ENCODE assay signal across 16 cellular contexts in the genomic region with DNA sequence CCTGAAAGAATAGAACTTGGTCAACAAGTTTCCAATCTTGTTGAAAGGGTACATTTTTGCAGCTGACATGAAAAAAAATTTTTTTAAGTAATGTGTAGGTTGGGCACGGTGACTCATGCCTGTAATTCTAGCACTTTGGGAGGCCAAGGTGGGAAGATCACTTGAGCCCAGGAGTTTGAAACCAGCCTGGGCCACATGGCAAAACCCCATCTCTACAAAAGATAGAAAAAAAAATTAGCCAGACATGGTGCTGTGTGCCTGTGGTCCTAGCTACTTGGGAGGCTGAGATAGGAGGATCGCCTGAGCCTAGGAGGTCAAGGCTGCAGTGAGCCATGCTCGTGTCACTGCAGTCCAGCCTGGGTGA. TPM values are rescaled to one million over a fixed set of nuclear protein-coding genes. Genes with fewer than 3 reads are reported as not detected.
DNase-seq lines count a peak whose midpoint lies in the region; ATAC-seq and TF ChIP-seq lines count a peak whose summit lies in the region.
"Had no signal": no experiment of that assay in that cellular context is flagged by ENCODE, and none has a peak within 500 bp of the region (broad histone marks: within the 10 kb centered on the region; RNA-seq: fewer than 3 reads in every experiment).

No MANE protein-coding gene starts in this region.

- in situ Hi-C loops in G401 (cut with HindIII; ENCODE audit: low sequenced_read_pairs), result no loop called here

- no peaks in the 10 kb centered on the region for H3K36me3 ChIP-seq in effector memory CD4-positive, alpha-beta T cell (ENCODE audit: control insufficient read depth, insufficient read depth, low read length)
- H3K36me3 ChIP-seq: adrenal gland had no signal

- H3K4me3 ChIP-seq in effector memory CD4-positive, alpha-beta T cell (ENCODE audit: insufficient read depth, low read depth, low read length, poor library complexity, severe bottlenecking), result no peak overlapping the region
- H3K4me3 ChIP-seq: adrenal gland had no signal

- intact Hi-C loops in activated naive CD4-positive, alpha-beta T cell treated with anti-CD3 and anti-CD28 coated beads for 36 hours (cut with micrococcal nuclease), result loop anchor here (1.0 to 10.0 kb wide), 12 partner anchors 10 to 476 kb away; partner anchors contain the start of gene PICALM

- ATAC-seq in HG03045 (IDR thresholded peaks at IDR 0.05; ENCODE audit: unreplicated experiment), result peak; percentile 30
- peak; percentile 36 to 55 for ATAC-seq in stimulated activated naive B cell treated with anti-CD40 and anti-IgM and Interleukin-4, amounts not matched to agents 10 μg/mL and 1 μg/mL and 100 μg/mL, for 72 hours (replicated peaks)

- no peaks in the 10 kb centered on the region for H3K27me3 ChIP-seq in effector memory CD4-positive, alpha-beta T cell (replicated peaks; ENCODE audit: control insufficient read depth, insufficient read depth, low read length, poor library complexity, severe bottlenecking)
- H3K27me3 ChIP-seq: adrenal gland had no signal

- peaks cover 64% of the 10 kb centered on the region for H3K4me1 Mint-ChIP-seq in activated naive CD4-positive, alpha-beta T cell treated with anti-CD3 and anti-CD28 coated beads for 36 hours (ENCODE audit: low read depth)
- H3K4me1 Mint-ChIP-seq in activated naive CD4-positive, alpha-beta T cell treated with anti-CD3 and anti-CD28 coated beads, Interleukin-2, amount 10 ng/mL, durations not matched to agents 7 days and 5 days, result peaks cover 13% of the 10 kb centered on the region
- H3K4me1 Mint-ChIP-seq in activated naive CD8-positive, alpha-beta T cell treated with anti-CD3 and anti-CD28 coated beads for 36 hours, result peaks cover 54% of the 10 kb centered on the region
- peaks cover 20 to 37% of the 10 kb centered on the region in 2 donors for H3K4me1 Mint-ChIP-seq in stimulated activated naive B cell treated with anti-CD40 and anti-IgM and Interleukin-4, amounts not matched to agents 10 μg/mL and 1 μg/mL and 100 μg/mL, for 72 hours

- CTCF ChIA-PET in activated naive CD4-positive, alpha-beta T cell treated with anti-CD3 and anti-CD28 coated beads for 36 hours (lab: Charles Lee), result interaction anchor here (0.7 to 2.6 kb wide), 9 partner anchors 8 to 186 kb away, joined by 3 to 9 read pairs (median 4); partner anchors contain the start of genes EED and PICALM
- CTCF ChIA-PET in activated naive CD4-positive, alpha-beta T cell treated with anti-CD3 and anti-CD28 coated beads, Interleukin-2, amount 10 ng/mL, durations not matched to agents 7 days and 5 days (lab: Charles Lee), result interaction anchor here (0.6 to 2.2 kb wide), 2 partner anchors 11 to 33 kb away, joined by 3 to 11 read pairs; no protein-coding TSS in a partner anchor

- no peak for TF ChIP-seq POLR2A in erythroblast (IDR thresholded peaks at IDR 0.05; ENCODE audit: low read length)

- H3K36me3 Mint-ChIP-seq in activated naive CD4-positive, alpha-beta T cell treated with anti-CD3 and anti-CD28 coated beads for 36 hours (ENCODE audit: low read depth), result peaks cover 2% of the 10 kb centered on the region
- H3K36me3 Mint-ChIP-seq in activated naive CD4-positive, alpha-beta T cell treated with anti-CD3 and anti-CD28 coated beads, Interleukin-2, amount 10 ng/mL, durations not matched to agents 7 days and 5 days, result peaks cover 1% of the 10 kb centered on the region
- peaks cover 8% of the 10 kb centered on the region for H3K36me3 Mint-ChIP-seq in activated naive CD8-positive, alpha-beta T cell treated with anti-CD3 and anti-CD28 coated beads for 36 hours
- H3K36me3 Mint-ChIP-seq in stimulated activated naive B cell treated with anti-CD40 and anti-IgM and Interleukin-4, amounts not matched to agents 10 μg/mL and 1 μg/mL and 100 μg/mL, for 72 hours, result peaks cover 4 to 5% of the 10 kb centered on the region in 2 donors

- no peaks in the 10 kb centered on the region for H3K27me3 Mint-ChIP-seq in activated naive CD4-positive, alpha-beta T cell treated with anti-CD3 and anti-CD28 coated beads for 36 hours (ENCODE audit: low read depth)
- no peaks in the 10 kb centered on the region for H3K27me3 Mint-ChIP-seq in activated naive CD4-positive, alpha-beta T cell treated with anti-CD3 and anti-CD28 coated beads, Interleukin-2, amount 10 ng/mL, durations not matched to agents 7 days and 5 days
- H3K27me3 Mint-ChIP-seq in activated naive CD8-positive, alpha-beta T cell treated with anti-CD3 and anti-CD28 coated beads for 36 hours, result peaks cover 9% of the 10 kb centered on the region
- H3K27me3 Mint-ChIP-seq in stimulated activated naive B cell treated with anti-CD40 and anti-IgM and Interleukin-4, amounts not matched to agents 10 μg/mL and 1 μg/mL and 100 μg/mL, for 72 hours, result no peaks in the 10 kb centered on the region
- H3K27me3 Mint-ChIP-seq: activated B cell treated with CpG ODN at 0.5 μM for 24 hours, memory B cell had no signal

- peak overlapping the region; percentile 88 for H3K27ac Mint-ChIP-seq in activated naive CD4-positive, alpha-beta T cell treated with anti-CD3 and anti-CD28 coated beads for 36 hours
- H3K27ac Mint-ChIP-seq in activated naive CD4-positive, alpha-beta T cell treated with anti-CD3 and anti-CD28 coated beads, Interleukin-2, amount 10 ng/mL, durations not matched to agents 7 days and 5 days, result no peak overlapping the region
- H3K27ac Mint-ChIP-seq in activated naive CD8-positive, alpha-beta T cell treated with anti-CD3 and anti-CD28 coated beads for 36 hours, result peak overlapping the region; percentile 93
- peak overlapping the region; percentile 70 for H3K27ac Mint-ChIP-seq in stimulated activated naive B cell treated with anti-CD40 and anti-IgM and Interleukin-4, amounts not matched to agents 10 μg/mL and 1 μg/mL and 100 μg/mL, for 72 hours
- H3K27ac Mint-ChIP-seq: activated B cell treated with CpG ODN at 0.5 μM for 24 hours, memory B cell had no signal

- DNase-seq in activated naive CD4-positive, alpha-beta T cell treated with anti-CD3 and anti-CD28 coated beads for 36 hours, result peak; percentile 74
- no peak for DNase-seq in activated naive CD4-positive, alpha-beta T cell treated with anti-CD3 and anti-CD28 coated beads, Interleukin-2, amount 10 ng/mL, durations not matched to agents 7 days and 5 days
- DNase-seq in activated naive CD8-positive, alpha-beta T cell treated with anti-CD3 and anti-CD28 coated beads for 36 hours, result peak; percentile 55
- no peak for DNase-seq in stimulated activated naive B cell treated with anti-CD40 and anti-IgM and Interleukin-4, amounts not matched to agents 10 μg/mL and 1 μg/mL and 100 μg/mL, for 72 hours
- DNase-seq in G401 (ENCODE audit: low spot score), result no peak
- no peak for DNase-seq in effector memory CD4-positive, alpha-beta T cell
- no peak for DNase-seq in erythroblast (lab: John Stamatoyannopoulos, UW)
- DNase-seq: activated B cell treated with CpG ODN at 0.5 μM for 24 hours, adrenal gland, DMS 273 treated with DMSO at 0.1 percent for 48 hours, IMR-90, NCI-H1417 treated with DMSO at 0.1 percent for 48 hours, NCI-H345, SK-N-SH had no signal

- no peak overlapping the region for H3K27ac ChIP-seq in effector memory CD4-positive, alpha-beta T cell (ENCODE audit: insufficient read depth, low read length, poor library complexity, severe bottlenecking)
- H3K27ac ChIP-seq: adrenal gland had no signal

- no peaks in the 10 kb centered on the region for H3K9me3 ChIP-seq in effector memory CD4-positive, alpha-beta T cell (ENCODE audit: control insufficient read depth, low read length)
- H3K9me3 ChIP-seq: adrenal gland, SK-N-SH had no signal

- H3K4me1 ChIP-seq in effector memory CD4-positive, alpha-beta T cell (ENCODE audit: control insufficient read depth, insufficient read depth, low read length, poor library complexity, severe bottlenecking), result no peaks in the 10 kb centered on the region
- H3K4me1 ChIP-seq: adrenal gland had no signal

- H3K9me3 Mint-ChIP-seq in activated naive CD4-positive, alpha-beta T cell treated with anti-CD3 and anti-CD28 coated beads for 36 hours, result peaks cover 12% of the 10 kb centered on the region
- H3K9me3 Mint-ChIP-seq in activated naive CD4-positive, alpha-beta T cell treated with anti-CD3 and anti-CD28 coated beads, Interleukin-2, amount 10 ng/mL, durations not matched to agents 7 days and 5 days, result peaks cover 6% of the 10 kb centered on the region
- H3K9me3 Mint-ChIP-seq in activated naive CD8-positive, alpha-beta T cell treated with anti-CD3 and anti-CD28 coated beads for 36 hours, result peaks cover 12% of the 10 kb centered on the region
- no peaks in the 10 kb centered on the region for H3K9me3 Mint-ChIP-seq in stimulated activated naive B cell treated with anti-CD40 and anti-IgM and Interleukin-4, amounts not matched to agents 10 μg/mL and 1 μg/mL and 100 μg/mL, for 72 hours
- H3K9me3 Mint-ChIP-seq: memory B cell had no signal

- peak overlapping the region; percentile 2 for H3K4me3 Mint-ChIP-seq in activated naive CD4-positive, alpha-beta T cell treated with anti-CD3 and anti-CD28 coated beads for 36 hours
- no peak overlapping the region for H3K4me3 Mint-ChIP-seq in activated naive CD4-positive, alpha-beta T cell treated with anti-CD3 and anti-CD28 coated beads, Interleukin-2, amount 10 ng/mL, durations not matched to agents 7 days and 5 days
- H3K4me3 Mint-ChIP-seq in activated naive CD8-positive, alpha-beta T cell treated with anti-CD3 and anti-CD28 coated beads for 36 hours, result peak overlapping the region; percentile 45
- peak overlapping the region; percentile 17 to 33 for H3K4me3 Mint-ChIP-seq in stimulated activated naive B cell treated with anti-CD40 and anti-IgM and Interleukin-4, amounts not matched to agents 10 μg/mL and 1 μg/mL and 100 μg/mL, for 72 hours
- H3K4me3 Mint-ChIP-seq: activated B cell treated with CpG ODN at 0.5 μM for 24 hours, memory B cell had no signal

RNA-seq across cellular contexts. Expression of gene EED, which starts 15.6 kb away (rescaled TPM):
- 10 to 100 TPM; 60.4 to 61.0 TPM for total RNA-seq in activated naive CD4-positive, alpha-beta T cell treated with anti-CD3 and anti-CD28 coated beads for 36 hours
- 10 to 100 TPM; 85.3 to 86.7 TPM for total RNA-seq in activated naive CD8-positive, alpha-beta T cell treated with anti-CD3 and anti-CD28 coated beads for 36 hours
- total RNA-seq in G401 (2014; rRNA removed; shearing (Covaris generic)), result 25.6 and 29.6 TPM in 2 replicates

Comparison
In these comparisons a context has a peak if more than half of its experiments do, and no peak if none do; other contexts are left out.
1. DNase-seq: peak in activated naive CD4-positive, alpha-beta T cell treated with anti-CD3 and anti-CD28 coated beads for 36 hours (single experiment) and activated naive CD8-positive, alpha-beta T cell treated with anti-CD3 and anti-CD28 coated beads for 36 hours (single experiment); none in activated naive CD4-positive, alpha-beta T cell treated with anti-CD3 and anti-CD28 coated beads, Interleukin-2, amount 10 ng/mL, durations not matched to agents 7 days and 5 days (single experiment), stimulated activated naive B cell treated with anti-CD40 and anti-IgM and Interleukin-4, amounts not matched to agents 10 μg/mL and 1 μg/mL and 100 μg/mL, for 72 hours (single experiment), G401 (single experiment), effector memory CD4-positive, alpha-beta T cell (0 of 3) and erythroblast (0 of 2).